Comparison of ENCODE assay signal across 13 cellular contexts in genomic region chr2:72981516-72981915, GRCh38.
"Had no signal": no experiment of that assay in that cellular context is flagged by ENCODE, and none has a peak within 500 bp of the region (broad histone marks: within the 10 kb centered on the region; RNA-seq: fewer than 3 reads in every experiment).

No MANE protein-coding gene starts in this region.

- H3K9me3 ChIP-seq: adrenal gland, psoas muscle had no signal

- H3K27me3 ChIP-seq: adrenal gland had no signal

- H3K36me3 ChIP-seq: adrenal gland had no signal

- DNase-seq: activated CD4-positive, alpha-beta T cell treated with anti-CD3 and anti-CD28 coated beads, Interleukin-2, amount 50 U/mL, for 4 hours; activated naive CD4-positive, alpha-beta T cell treated with anti-CD3 and anti-CD28 coated beads, Interleukin-2, amount 50 U/mL, for 16 hours; activated T-cell treated with anti-CD3 and anti-CD28 coated beads, Interleukin-2, amount 50 U/mL, for 1 hour; adrenal gland; effector memory CD8-positive, alpha-beta T cell; hippocampal formation; kidney glomerular epithelial cell; nephron progenitor cell; stimulated activated CD4-positive, alpha-beta T cell treated with anti-CD3 and anti-CD28 coated beads, Interleukin-2, amount 100 ng/mL, for 48 hours; stimulated activated CD8-positive, alpha-beta memory T cell treated with anti-CD3 and anti-CD28 coated beads, Interleukin-4, amount 100 ng/mL, for 48 hours had no signal

- H3K27ac ChIP-seq: adrenal gland, psoas muscle had no signal

- H3K4me3 ChIP-seq: adrenal gland, psoas muscle had no signal

- ATAC-seq: activated CD4-positive, CD25-positive, alpha-beta regulatory T cell treated with anti-CD3 and anti-CD28 coated beads, Interleukin-2, amount 50 U/mL, for 24 hours; effector memory CD8-positive, alpha-beta T cell; sciatic nerve had no signal
